ENCODE assay signal across 1 cellular context in the genomic region with DNA sequence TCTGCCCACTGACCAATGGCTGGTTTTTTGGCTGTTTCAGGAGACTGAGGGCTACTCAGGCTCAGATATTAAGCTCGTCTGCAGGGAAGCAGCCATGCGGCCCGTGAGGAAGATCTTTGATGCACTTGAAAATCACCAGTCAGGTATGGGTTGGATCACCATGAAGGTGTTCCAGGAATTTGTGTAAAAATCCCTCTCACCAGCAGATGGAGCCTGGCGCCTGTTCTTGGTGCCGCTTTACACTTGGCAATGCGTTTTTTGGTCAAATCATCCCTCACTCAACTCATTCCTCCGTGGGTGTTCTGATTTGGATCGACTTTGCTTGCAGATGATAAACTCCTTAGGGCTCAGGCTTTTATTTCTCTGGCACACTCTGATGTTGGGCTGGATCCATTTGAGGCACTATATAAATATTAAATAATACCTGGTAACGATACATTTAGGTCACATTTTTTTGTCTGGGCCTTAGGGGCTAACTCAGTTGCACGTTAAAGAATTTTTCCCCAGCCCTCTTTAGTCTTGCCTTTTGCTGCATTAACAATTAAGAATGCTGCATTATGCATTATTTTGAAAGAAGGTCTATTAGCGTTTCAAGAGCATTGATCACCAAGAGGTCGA.
TF ChIP-seq lines count a peak whose summit lies in the region.

No MANE protein-coding gene starts in this region.

TF ChIP-seq in HEK293, 187 proteins besides CTCF, POLR2A, EP300 and RAD21 (continued from another document):
- TF ChIP-seq, protein P1, sequence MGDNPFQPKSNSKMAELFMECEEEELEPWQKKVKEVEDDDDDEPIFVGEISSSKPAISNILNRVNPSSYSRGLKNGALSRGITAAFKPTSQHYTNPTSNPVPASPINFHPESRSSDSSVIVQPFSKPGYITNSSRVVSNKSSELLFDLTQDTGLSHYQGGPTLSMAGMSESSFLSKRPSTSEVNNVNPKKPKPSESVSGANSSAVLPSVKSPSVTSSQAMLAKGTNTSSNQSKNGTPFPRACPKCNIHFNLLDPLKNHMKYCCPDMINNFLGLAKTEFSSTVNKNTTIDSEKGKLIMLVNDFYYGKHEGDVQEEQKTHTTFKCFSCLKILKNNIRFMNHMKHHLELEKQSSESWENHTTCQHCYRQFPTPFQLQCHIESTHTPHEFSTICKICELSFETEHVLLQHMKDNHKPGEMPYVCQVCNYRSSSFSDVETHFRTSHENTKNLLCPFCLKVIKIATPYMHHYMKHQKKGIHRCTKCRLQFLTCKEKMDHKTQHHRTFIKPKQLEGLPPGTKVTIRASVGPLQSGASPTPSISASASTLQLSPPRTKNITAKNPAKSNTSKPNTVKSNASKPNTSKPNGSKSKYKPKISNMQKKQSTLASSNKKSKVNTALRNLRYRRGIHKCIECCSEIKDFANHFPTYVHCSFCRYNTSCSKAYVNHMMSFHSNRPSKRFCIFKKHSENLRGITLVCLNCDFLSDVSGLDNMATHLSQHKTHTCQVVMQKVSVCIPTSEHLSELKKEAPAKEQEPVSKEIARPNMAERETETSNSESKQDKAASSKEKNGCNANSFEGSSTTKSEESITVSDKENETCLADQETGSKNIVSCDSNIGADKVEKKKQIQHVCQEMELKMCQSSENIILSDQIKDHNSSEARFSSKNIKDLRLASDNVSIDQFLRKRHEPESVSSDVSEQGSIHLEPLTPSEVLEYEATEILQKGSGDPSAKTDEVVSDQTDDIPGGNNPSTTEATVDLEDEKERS (tag by site-specific recombination; IDR thresholded peaks at IDR 0.05) = no peak
- TF ChIP-seq ZFHX2 (tag by site-specific recombination; conservative IDR thresholded peaks at IDR 0.05) = 0 out of 2 replicates have a peak, but pooled peaks have one; percentile 11
- TF ChIP-seq ZNF654 (tag by site-specific recombination; IDR thresholded peaks at IDR 0.05; ENCODE audit: low read depth) = peak; percentile 73
- TF ChIP-seq, protein P2, sequence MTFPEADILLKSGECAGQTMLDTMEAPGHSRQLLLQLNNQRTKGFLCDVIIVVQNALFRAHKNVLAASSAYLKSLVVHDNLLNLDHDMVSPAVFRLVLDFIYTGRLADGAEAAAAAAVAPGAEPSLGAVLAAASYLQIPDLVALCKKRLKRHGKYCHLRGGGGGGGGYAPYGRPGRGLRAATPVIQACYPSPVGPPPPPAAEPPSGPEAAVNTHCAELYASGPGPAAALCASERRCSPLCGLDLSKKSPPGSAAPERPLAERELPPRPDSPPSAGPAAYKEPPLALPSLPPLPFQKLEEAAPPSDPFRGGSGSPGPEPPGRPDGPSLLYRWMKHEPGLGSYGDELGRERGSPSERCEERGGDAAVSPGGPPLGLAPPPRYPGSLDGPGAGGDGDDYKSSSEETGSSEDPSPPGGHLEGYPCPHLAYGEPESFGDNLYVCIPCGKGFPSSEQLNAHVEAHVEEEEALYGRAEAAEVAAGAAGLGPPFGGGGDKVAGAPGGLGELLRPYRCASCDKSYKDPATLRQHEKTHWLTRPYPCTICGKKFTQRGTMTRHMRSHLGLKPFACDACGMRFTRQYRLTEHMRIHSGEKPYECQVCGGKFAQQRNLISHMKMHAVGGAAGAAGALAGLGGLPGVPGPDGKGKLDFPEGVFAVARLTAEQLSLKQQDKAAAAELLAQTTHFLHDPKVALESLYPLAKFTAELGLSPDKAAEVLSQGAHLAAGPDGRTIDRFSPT (tag by site-specific recombination; IDR thresholded peaks at IDR 0.05) = no peak
- TF ChIP-seq, protein P3, sequence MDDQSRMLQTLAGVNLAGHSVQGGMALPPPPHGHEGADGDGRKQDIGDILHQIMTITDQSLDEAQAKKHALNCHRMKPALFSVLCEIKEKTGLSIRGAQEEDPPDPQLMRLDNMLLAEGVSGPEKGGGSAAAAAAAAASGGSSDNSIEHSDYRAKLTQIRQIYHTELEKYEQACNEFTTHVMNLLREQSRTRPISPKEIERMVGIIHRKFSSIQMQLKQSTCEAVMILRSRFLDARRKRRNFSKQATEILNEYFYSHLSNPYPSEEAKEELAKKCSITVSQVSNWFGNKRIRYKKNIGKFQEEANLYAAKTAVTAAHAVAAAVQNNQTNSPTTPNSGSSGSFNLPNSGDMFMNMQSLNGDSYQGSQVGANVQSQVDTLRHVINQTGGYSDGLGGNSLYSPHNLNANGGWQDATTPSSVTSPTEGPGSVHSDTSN (CRISPR knock-in tag; IDR thresholded peaks at IDR 0.05) = no peak
- TF ChIP-seq, protein P4, sequence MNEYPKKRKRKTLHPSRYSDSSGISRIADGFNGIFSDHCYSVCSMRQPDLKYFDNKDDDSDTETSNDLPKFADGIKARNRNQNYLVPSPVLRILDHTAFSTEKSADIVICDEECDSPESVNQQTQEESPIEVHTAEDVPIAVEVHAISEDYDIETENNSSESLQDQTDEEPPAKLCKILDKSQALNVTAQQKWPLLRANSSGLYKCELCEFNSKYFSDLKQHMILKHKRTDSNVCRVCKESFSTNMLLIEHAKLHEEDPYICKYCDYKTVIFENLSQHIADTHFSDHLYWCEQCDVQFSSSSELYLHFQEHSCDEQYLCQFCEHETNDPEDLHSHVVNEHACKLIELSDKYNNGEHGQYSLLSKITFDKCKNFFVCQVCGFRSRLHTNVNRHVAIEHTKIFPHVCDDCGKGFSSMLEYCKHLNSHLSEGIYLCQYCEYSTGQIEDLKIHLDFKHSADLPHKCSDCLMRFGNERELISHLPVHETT (tag by site-specific recombination; IDR thresholded peaks at IDR 0.05) = no peak
- TF ChIP-seq, protein P5, sequence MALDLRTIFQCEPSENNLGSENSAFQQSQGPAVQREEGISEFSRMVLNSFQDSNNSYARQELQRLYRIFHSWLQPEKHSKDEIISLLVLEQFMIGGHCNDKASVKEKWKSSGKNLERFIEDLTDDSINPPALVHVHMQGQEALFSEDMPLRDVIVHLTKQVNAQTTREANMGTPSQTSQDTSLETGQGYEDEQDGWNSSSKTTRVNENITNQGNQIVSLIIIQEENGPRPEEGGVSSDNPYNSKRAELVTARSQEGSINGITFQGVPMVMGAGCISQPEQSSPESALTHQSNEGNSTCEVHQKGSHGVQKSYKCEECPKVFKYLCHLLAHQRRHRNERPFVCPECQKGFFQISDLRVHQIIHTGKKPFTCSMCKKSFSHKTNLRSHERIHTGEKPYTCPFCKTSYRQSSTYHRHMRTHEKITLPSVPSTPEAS (tag by site-specific recombination; IDR thresholded peaks at IDR 0.05) = no peak
- TF ChIP-seq ZNF266 (tag by site-specific recombination; IDR thresholded peaks at IDR 0.05; ENCODE audit: low read depth) = no peak
- TF ChIP-seq, protein P6, sequence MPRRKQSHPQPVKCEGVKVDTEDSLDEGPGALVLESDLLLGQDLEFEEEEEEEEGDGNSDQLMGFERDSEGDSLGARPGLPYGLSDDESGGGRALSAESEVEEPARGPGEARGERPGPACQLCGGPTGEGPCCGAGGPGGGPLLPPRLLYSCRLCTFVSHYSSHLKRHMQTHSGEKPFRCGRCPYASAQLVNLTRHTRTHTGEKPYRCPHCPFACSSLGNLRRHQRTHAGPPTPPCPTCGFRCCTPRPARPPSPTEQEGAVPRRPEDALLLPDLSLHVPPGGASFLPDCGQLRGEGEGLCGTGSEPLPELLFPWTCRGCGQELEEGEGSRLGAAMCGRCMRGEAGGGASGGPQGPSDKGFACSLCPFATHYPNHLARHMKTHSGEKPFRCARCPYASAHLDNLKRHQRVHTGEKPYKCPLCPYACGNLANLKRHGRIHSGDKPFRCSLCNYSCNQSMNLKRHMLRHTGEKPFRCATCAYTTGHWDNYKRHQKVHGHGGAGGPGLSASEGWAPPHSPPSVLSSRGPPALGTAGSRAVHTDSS (tag by site-specific recombination; IDR thresholded peaks at IDR 0.05) = no peak
